21 cellular contexts compared by ENCODE assay signal in genomic region chr9:130308081-130308571, GRCh38. TPM values are rescaled to one million over a fixed set of nuclear protein-coding genes. Genes with fewer than 3 reads are reported as not detected.
"Had no signal": no experiment of that assay in that cellular context is flagged by ENCODE, and none has a peak within 500 bp of the region (broad histone marks: within the 10 kb centered on the region; RNA-seq: fewer than 3 reads in every experiment).

No MANE protein-coding gene starts in this region.

- H3K27ac Mint-ChIP-seq: immature natural killer cell; stimulated activated memory B cell treated with anti-CD40 and anti-IgM and Interleukin-4, amounts not matched to agents 10 μg/mL and 1 μg/mL and 100 μg/mL, for 72 hours; stimulated activated naive CD8-positive, alpha-beta T cell treated with anti-CD3 and anti-CD28 coated beads, Interleukin-15, Interleukin-2, amounts not matched to agents 100 ng/mL and 50 ng/mL, for 24 hours had no signal

- H3K4me1 ChIP-seq: colonic mucosa, uterus had no signal

- H3K4me3 ChIP-seq: colonic mucosa, esophagus squamous epithelium, gastroesophageal sphincter, mucosa of descending colon, ovary, right lobe of liver, tibial artery, upper lobe of left lung, uterus had no signal

- DNase-seq: colonic mucosa; dermis blood vessel endothelial cell; esophagus squamous epithelium; foreskin fibroblast; glutamatergic neuron; immature natural killer cell; left colon; mammary epithelial cell; mucosa of descending colon; naive thymus-derived CD8-positive, alpha-beta T cell; ovary; right lobe of liver; stimulated activated CD4-positive, alpha-beta T cell treated with anti-CD3 and anti-CD28 coated beads, Interleukin-4, amount 100 ng/mL, for 24 hours; tibial artery; upper lobe of left lung; uterus had no signal

- H3K27me3 ChIP-seq: colonic mucosa, gastroesophageal sphincter, ovary, right lobe of liver, upper lobe of left lung, uterus had no signal

- H3K9me3 ChIP-seq: colonic mucosa, esophagus squamous epithelium, gastroesophageal sphincter, mucosa of descending colon, ovary, right lobe of liver, tibial artery, upper lobe of left lung, uterus had no signal

- H3K9me3 Mint-ChIP-seq: naive thymus-derived CD8-positive, alpha-beta T cell; neural crest cell; stimulated activated memory B cell treated with anti-CD40 and anti-IgM and Interleukin-4, amounts not matched to agents 10 μg/mL and 1 μg/mL and 100 μg/mL, for 72 hours; stimulated activated naive CD8-positive, alpha-beta T cell treated with anti-CD3 and anti-CD28 coated beads, Interleukin-15, Interleukin-2, amounts not matched to agents 100 ng/mL and 50 ng/mL, for 24 hours had no signal

- H3K4me1 Mint-ChIP-seq: immature natural killer cell; naive thymus-derived CD8-positive, alpha-beta T cell; stimulated activated memory B cell treated with anti-CD40 and anti-IgM and Interleukin-4, amounts not matched to agents 10 μg/mL and 1 μg/mL and 100 μg/mL, for 72 hours had no signal

- H3K4me3 Mint-ChIP-seq: immature natural killer cell; naive thymus-derived CD8-positive, alpha-beta T cell; neural crest cell; stimulated activated memory B cell treated with anti-CD40 and anti-IgM and Interleukin-4, amounts not matched to agents 10 μg/mL and 1 μg/mL and 100 μg/mL, for 72 hours; stimulated activated naive CD8-positive, alpha-beta T cell treated with anti-CD3 and anti-CD28 coated beads, Interleukin-15, Interleukin-2, amounts not matched to agents 100 ng/mL and 50 ng/mL, for 24 hours had no signal

- H3K36me3 ChIP-seq: colonic mucosa, esophagus squamous epithelium, ovary, right lobe of liver, tibial artery, upper lobe of left lung, uterus had no signal

- H3K36me3 Mint-ChIP-seq: immature natural killer cell; naive thymus-derived CD8-positive, alpha-beta T cell; stimulated activated memory B cell treated with anti-CD40 and anti-IgM and Interleukin-4, amounts not matched to agents 10 μg/mL and 1 μg/mL and 100 μg/mL, for 72 hours had no signal

RNA-seq across cellular contexts. Expression of gene HMCN2, which starts 42.6 kb away (rescaled TPM):
- polyA plus RNA-seq: immature natural killer cell; keratinocyte; naive thymus-derived CD8-positive, alpha-beta T cell had no signal
